1 cellular context compared by ENCODE assay signal in the genomic region with DNA sequence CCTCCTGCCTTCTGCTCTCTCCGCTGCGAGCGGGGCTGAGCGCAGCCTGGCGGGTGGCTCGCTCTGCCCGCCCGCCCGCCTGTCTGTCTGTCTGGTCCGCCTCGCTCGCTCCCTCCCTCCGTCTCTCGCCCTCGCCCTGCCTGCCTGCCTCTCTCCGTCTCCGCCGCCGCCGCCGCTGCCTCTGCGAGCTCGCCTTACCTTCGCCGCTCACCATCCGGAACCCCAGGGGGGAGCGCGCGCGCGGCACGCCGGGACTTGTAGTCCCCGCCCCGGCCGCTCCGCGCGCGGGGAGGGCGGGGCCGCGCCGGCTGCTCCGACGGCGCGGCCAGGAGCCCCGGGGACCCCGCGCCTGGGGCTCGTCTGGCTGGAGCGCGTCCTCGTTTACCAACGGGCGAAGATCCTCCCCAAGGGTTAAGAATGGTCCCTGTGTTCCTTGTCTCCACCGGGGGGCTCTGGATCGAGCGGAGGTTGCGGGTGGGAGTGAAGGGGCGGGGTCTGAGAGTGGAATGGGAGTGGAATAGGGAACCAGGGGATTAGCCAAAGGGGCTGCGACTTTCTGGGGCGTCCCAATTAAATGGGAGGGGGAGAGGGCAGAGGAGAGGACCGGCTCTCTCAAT.
TF ChIP-seq lines count a peak whose summit lies in the region.

TSS of gene AHDC1 (minus strand) at position 183 of the 617 bp plus-strand sequence. CDS start 52,029 bp downstream, outside the sequence.

TF ChIP-seq in PFSK-1, 5 proteins besides CTCF, POLR2A, EP300 and RAD21 (continued from another document):
- TF ChIP-seq REST (IDR thresholded peaks at IDR 0.05; ENCODE audit: insufficient read depth in 1 of 2, low read depth in 2 of 2, low read length in 2 of 2): no peak
